14 cellular contexts compared by ENCODE assay signal in the genomic region with DNA sequence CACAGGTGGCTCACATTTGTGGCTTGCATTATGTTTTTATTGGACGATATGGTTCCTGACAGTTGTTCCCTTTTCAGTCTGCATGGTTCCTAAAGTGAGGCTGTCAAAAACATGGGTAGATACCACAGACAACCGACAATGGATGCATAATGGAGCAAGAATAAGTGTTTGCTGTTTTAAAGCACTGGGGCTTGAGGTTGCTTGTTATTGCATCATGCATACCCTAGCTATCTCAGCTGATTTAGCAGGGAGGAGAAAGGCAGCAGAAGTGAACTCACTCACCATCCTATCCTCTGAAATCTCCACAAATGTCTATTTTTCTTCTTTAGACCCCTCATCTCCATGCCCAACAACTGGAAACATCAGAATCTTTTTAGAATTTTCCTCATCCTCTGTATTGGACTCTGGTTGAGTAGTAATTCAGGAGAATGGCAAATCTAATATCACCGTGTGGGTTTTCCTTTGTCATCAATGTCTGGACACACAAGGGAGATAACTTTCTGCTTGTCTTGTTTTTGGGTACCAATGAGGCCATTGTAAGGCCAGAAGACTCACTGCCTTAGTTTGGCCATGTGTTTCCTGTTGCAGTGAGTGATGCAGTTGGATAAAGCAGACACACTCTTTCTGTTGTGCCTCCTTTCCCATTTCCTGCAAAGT. TPM values are rescaled to one million over a fixed set of nuclear protein-coding genes. Genes with fewer than 3 reads are reported as not detected.
DNase-seq lines count a peak whose midpoint lies in the region; ATAC-seq and TF ChIP-seq lines count a peak whose summit lies in the region.
"Had no signal": no experiment of that assay in that cellular context is flagged by ENCODE, and none has a peak within 500 bp of the region (broad histone marks: within the 10 kb centered on the region; RNA-seq: fewer than 3 reads in every experiment).

No MANE protein-coding gene starts in this region.

- intact Hi-C loops in natural killer cell (cut with micrococcal nuclease): no loop called here

- H3K4me3 ChIP-seq in astrocyte of the spinal cord (ENCODE audit: low read depth, low read length) (no peak overlapping the region), H7 (ENCODE audit: insufficient read depth, low read depth, low read length) (no peak overlapping the region)
- H3K4me3 ChIP-seq: gastroesophageal sphincter, pancreas had no signal

- no peaks in the 10 kb centered on the region for H3K36me3 ChIP-seq in H7 (replicated peaks; ENCODE audit: control insufficient read depth, insufficient read depth, low read length)
- H3K36me3 ChIP-seq: gastroesophageal sphincter, pancreas had no signal

- peaks cover 5% of the 10 kb centered on the region for H3K9me3 Mint-ChIP-seq in natural killer cell treated with Interleukin-12 subunit alpha and Interleukin-12 subunit beta and Interleukin-15 and Interleukin-18, amount 100 ng/mL, for 72 hours
- H3K9me3 Mint-ChIP-seq in natural killer cell: no peaks in the 10 kb centered on the region
- H3K9me3 Mint-ChIP-seq: activated CD8-positive, alpha-beta T cell treated with anti-CD3 and anti-CD28 coated beads for 36 hours had no signal

- TF ChIP-seq CTCF in natural killer cell (IDR thresholded peaks at IDR 0.05): no peak
- TF ChIP-seq CTCF in astrocyte of the spinal cord (IDR thresholded peaks at IDR 0.05; ENCODE audit: low read depth, low read length): no peak
- TF ChIP-seq CTCF in omental fat pad (IDR thresholded peaks at IDR 0.05): no peak

- H3K27me3 ChIP-seq in H7 (ENCODE audit: control insufficient read depth, insufficient read depth, low read length): no peaks in the 10 kb centered on the region
- H3K27me3 ChIP-seq: gastroesophageal sphincter, pancreas had no signal

- H3K27ac Mint-ChIP-seq in natural killer cell treated with Interleukin-12 subunit alpha and Interleukin-12 subunit beta and Interleukin-15 and Interleukin-18, amount 100 ng/mL, for 72 hours: peak overlapping the region; percentile 50 to 93
- peak overlapping the region in 1 of 2 donors; percentile 4 for H3K27ac Mint-ChIP-seq in natural killer cell
- H3K27ac Mint-ChIP-seq: activated CD8-positive, alpha-beta T cell treated with anti-CD3 and anti-CD28 coated beads for 36 hours had no signal

- ATAC-seq in natural killer cell treated with Interleukin-12 subunit alpha and Interleukin-12 subunit beta and Interleukin-15 and Interleukin-18, amount 100 ng/mL, for 72 hours: no peak
- ATAC-seq in natural killer cell (no peak), HG03378 (IDR thresholded peaks at IDR 0.05; ENCODE audit: unreplicated experiment) (no peak), omental fat pad (ENCODE audit: low FRiP score) (no peak)
- ATAC-seq: activated CD8-positive, alpha-beta T cell treated with anti-CD3 and anti-CD28 coated beads for 36 hours; gastroesophageal sphincter; pancreas had no signal

- no peaks in the 10 kb centered on the region for H3K27me3 Mint-ChIP-seq in natural killer cell treated with Interleukin-12 subunit alpha and Interleukin-12 subunit beta and Interleukin-15 and Interleukin-18, amount 100 ng/mL, for 72 hours
- no peaks in the 10 kb centered on the region for H3K27me3 Mint-ChIP-seq in natural killer cell (ENCODE audit: low read depth in 2 of 2)
- H3K27me3 Mint-ChIP-seq: activated CD8-positive, alpha-beta T cell treated with anti-CD3 and anti-CD28 coated beads for 36 hours had no signal

- H3K4me1 Mint-ChIP-seq in natural killer cell treated with Interleukin-12 subunit alpha and Interleukin-12 subunit beta and Interleukin-15 and Interleukin-18, amount 100 ng/mL, for 72 hours (ENCODE audit: low read depth in 2 of 2): peaks cover 56 to 58% of the 10 kb centered on the region in 2 donors
- peaks cover 59 to 62% of the 10 kb centered on the region in 2 donors for H3K4me1 Mint-ChIP-seq in natural killer cell

- in situ Hi-C loops in astrocyte of the spinal cord (cut with HindIII; ENCODE audit: low sequenced_read_pairs): no loop called here

- no peak for DNase-seq in natural killer cell treated with Interleukin-12 subunit alpha and Interleukin-12 subunit beta and Interleukin-15 and Interleukin-18, amount 100 ng/mL, for 72 hours (ENCODE audit: low spot score)
- no peak for DNase-seq in natural killer cell
- DNase-seq in NCI-H226: peak; percentile 19
- DNase-seq in astrocyte of the spinal cord (ENCODE audit: low read depth, low spot score): peak; percentile 19
- DNase-seq in nucleus accumbens (lab: John Stamatoyannopoulos, UW): no peak
- no peak for DNase-seq in omental fat pad (ENCODE audit: low spot score)
- DNase-seq in H7: no peak
- DNase-seq: activated CD8-positive, alpha-beta T cell treated with anti-CD3 and anti-CD28 coated beads for 36 hours; effector CD4-positive, alpha-beta T cell; NCI-H1092; NCI-H446; pancreas had no signal

- H3K36me3 Mint-ChIP-seq in natural killer cell treated with Interleukin-12 subunit alpha and Interleukin-12 subunit beta and Interleukin-15 and Interleukin-18, amount 100 ng/mL, for 72 hours: peaks cover 5% of the 10 kb centered on the region
- no peaks in the 10 kb centered on the region for H3K36me3 Mint-ChIP-seq in natural killer cell

- peak overlapping the region; percentile 10 for H3K4me3 Mint-ChIP-seq in natural killer cell treated with Interleukin-12 subunit alpha and Interleukin-12 subunit beta and Interleukin-15 and Interleukin-18, amount 100 ng/mL, for 72 hours
- H3K4me3 Mint-ChIP-seq in natural killer cell: no peak overlapping the region
- H3K4me3 Mint-ChIP-seq: activated CD8-positive, alpha-beta T cell treated with anti-CD3 and anti-CD28 coated beads for 36 hours had no signal

RNA-seq across cellular contexts. Expression of a gene that starts 46.7 kb away (rescaled TPM):
- total RNA-seq in natural killer cell treated with Interleukin-12 subunit alpha and Interleukin-12 subunit beta and Interleukin-15 and Interleukin-18, amount 100 ng/mL, for 72 hours: 1 to 10 TPM; 1.8 to 2.5 TPM
- total RNA-seq in natural killer cell (1 to 10 TPM in 2 of 3 donors, under 1 TPM in 1; 0.96 to 1.3 (median 1.1) TPM), omental fat pad (1 to 10 TPM in 1 of 4 donors, under 1 TPM in 3; 0.24 to 1.3 (median 0.80) TPM)
- 0.52 and 1.00 TPM in 2 replicates for total RNA-seq in H7 (2014; rRNA removed; shearing (Covaris generic))

RNA-seq across cellular contexts. Expression of a gene that starts 47.0 kb away (rescaled TPM):
- 1 to 10 TPM; 2.0 to 3.2 TPM for total RNA-seq in natural killer cell treated with Interleukin-12 subunit alpha and Interleukin-12 subunit beta and Interleukin-15 and Interleukin-18, amount 100 ng/mL, for 72 hours
- total RNA-seq in natural killer cell (1 to 10 TPM; 2.2 to 4.3 (median 3.8) TPM), omental fat pad (10 to 100 TPM in 2 of 4 donors, 1 to 10 TPM in 2; 6.0 to 12.3 (median 9.4) TPM)
- 2.1 and 5.9 TPM in 2 replicates for total RNA-seq in H7 (2014; rRNA removed; shearing (Covaris generic))

RNA-seq across cellular contexts. Expression of a gene that starts 55.3 kb away (rescaled TPM):
- total RNA-seq in natural killer cell treated with Interleukin-12 subunit alpha and Interleukin-12 subunit beta and Interleukin-15 and Interleukin-18, amount 100 ng/mL, for 72 hours: 100 to 1,000 TPM; 209 to 569 TPM
- total RNA-seq in natural killer cell (100 to 1,000 TPM; 307 to 368 (median 333) TPM), omental fat pad (10 to 100 TPM; 16.9 to 55.1 (median 31.9) TPM)
- not detected in 2 replicates for total RNA-seq in H7 (2014; rRNA removed; shearing (Covaris generic))

Comparison
In these comparisons a context has a peak if more than half of its experiments do, and no peak if none do; other contexts are left out.
1. DNase-seq: peak in NCI-H226 (single experiment) and astrocyte of the spinal cord (single experiment); none in natural killer cell treated with Interleukin-12 subunit alpha and Interleukin-12 subunit beta and Interleukin-15 and Interleukin-18, amount 100 ng/mL, for 72 hours (single experiment), natural killer cell (single experiment), nucleus accumbens (0 of 56), omental fat pad (single experiment) and H7 (single experiment).
2. RNA of a gene that starts 55.3 kb away (total RNA-seq): 209 to 569 TPM in natural killer cell treated with Interleukin-12 subunit alpha and Interleukin-12 subunit beta and Interleukin-15 and Interleukin-18, amount 100 ng/mL, for 72 hours, 307 to 368 TPM in natural killer cell and 16.9 to 55.1 TPM in omental fat pad; not detected in H7; every median in the first group is over 10 times any median in the second.